1 cellular context compared by ENCODE assay signal in the genomic region with DNA sequence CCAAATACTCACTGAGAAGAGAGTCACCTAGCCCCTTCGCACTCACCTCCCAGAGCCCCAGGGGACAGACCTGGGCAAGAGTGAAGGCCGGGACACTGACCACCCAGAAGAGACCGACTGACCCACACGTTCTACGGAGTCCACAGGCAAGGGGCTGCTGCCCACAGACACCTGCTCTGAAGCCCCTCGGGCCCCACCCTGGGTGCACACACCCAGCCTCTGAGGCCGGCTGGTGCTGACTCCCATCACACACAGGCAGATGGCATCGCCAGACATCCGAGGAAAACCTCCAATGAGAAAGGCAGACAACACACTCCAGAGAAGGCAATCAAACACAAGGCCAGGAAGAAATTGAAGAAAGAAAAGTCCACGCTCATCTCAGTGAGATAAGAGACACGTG.
TF ChIP-seq lines count a peak whose summit lies in the region.

No MANE protein-coding gene starts in this region.

TF ChIP-seq in K562, 482 proteins besides CTCF, POLR2A, EP300 and RAD21:
- TF ChIP-seq SUPT5H (IDR thresholded peaks at IDR 0.05) (no peak), POLR2G (IDR thresholded peaks at IDR 0.05; ENCODE audit: low read depth, low read length) (0 out of 2 replicates have a peak, but pooled peaks have one; percentile 20), PHB (CRISPR knock-in tag; IDR thresholded peaks at IDR 0.05) (no peak), PRMT5 (CRISPR knock-in tag; IDR thresholded peaks at IDR 0.05) (no peak), MECOM (CRISPR knock-in tag; IDR thresholded peaks at IDR 0.05) (no peak), GABPB2 (CRISPR knock-in tag; conservative IDR thresholded peaks at IDR 0.05) (no peak), ZFPM2 (CRISPR knock-in tag; IDR thresholded peaks at IDR 0.05) (no peak), PKNOX1 (IDR thresholded peaks at IDR 0.05) (no peak), HLTF (IDR thresholded peaks at IDR 0.05) (no peak), JUN (IDR thresholded peaks at IDR 0.05; ENCODE audit: borderline replicate concordance, low read depth, low read length) (no peak), JUN (CRISPR knock-in tag; IDR thresholded peaks at IDR 0.05; ENCODE audit: borderline replicate concordance) (no peak), NRF1 (conservative IDR thresholded peaks at IDR 0.05 in 1 of 2, IDR thresholded peaks at IDR 0.05 in 1 of 2) (no peak), RBFOX2 (IDR thresholded peaks at IDR 0.05; ENCODE audit: low read depth, low read length) (peak; percentile 35; the same call in 1 of the 2 replicates), MTA2 (IDR thresholded peaks at IDR 0.05; ENCODE audit: low read depth) (no peak), SMAD3 (CRISPR knock-in tag; conservative IDR thresholded peaks at IDR 0.05) (no peak)
